ENCODE assay signal across 27 cellular contexts in genomic region chr6:22401206-22401605, GRCh38.
"Had no signal": no experiment of that assay in that cellular context is flagged by ENCODE, and none has a peak within 500 bp of the region (broad histone marks: within the 10 kb centered on the region; RNA-seq: fewer than 3 reads in every experiment).

No MANE protein-coding gene starts in this region.

- H3K4me3 Mint-ChIP-seq: activated CD8-positive, alpha-beta T cell treated with anti-CD3 and anti-CD28 coated beads, Interleukin-2, amount 10 ng/mL, durations not matched to agents 7 days and 5 days; activated naive CD8-positive, alpha-beta T cell; activated T-helper 17 cell treated with anti-CD3 and anti-CD28 coated beads, Interleukin-2, amount 50 U/mL, for 72 hours; memory B cell; naive B cell; neural crest cell; stimulated activated memory B cell treated with anti-CD40 and anti-IgM and Interleukin-4, amounts not matched to agents 10 μg/mL and 1 μg/mL and 100 μg/mL, for 72 hours had no signal

- H3K4me1 ChIP-seq: stomach, suprapubic skin, tibial nerve had no signal

- H3K4me3 ChIP-seq: cardiac muscle cell, mucosa of descending colon, smooth muscle cell, stomach, suprapubic skin, tibial nerve had no signal

- H3K36me3 ChIP-seq: cardiac muscle cell, stomach, suprapubic skin, tibial nerve had no signal

- H3K27me3 Mint-ChIP-seq: activated T-helper 17 cell treated with anti-CD3 and anti-CD28 coated beads, Interleukin-2, amount 50 U/mL, for 72 hours; memory B cell; naive B cell; stimulated activated memory B cell treated with anti-CD40 and anti-IgM and Interleukin-4, amounts not matched to agents 10 μg/mL and 1 μg/mL and 100 μg/mL, for 72 hours had no signal

- H3K9me3 ChIP-seq: mucosa of descending colon, stomach, suprapubic skin, tibial nerve had no signal

- H3K27me3 ChIP-seq: cardiac muscle cell, stomach, suprapubic skin, tibial nerve had no signal

- DNase-seq: activated CD4-positive, alpha-beta T cell treated with anti-CD3 and anti-CD28 coated beads for 1 hour; activated CD4-positive, alpha-beta T cell treated with anti-CD3 and anti-CD28 coated beads, Interleukin-2, amount 50 U/mL, for 1 hour; activated CD8-positive, alpha-beta T cell treated with anti-CD3 and anti-CD28 coated beads, Interleukin-2, amount 10 ng/mL, durations not matched to agents 7 days and 5 days; activated naive CD4-positive, alpha-beta T cell; cortex of kidney; erythroblast; glutamatergic neuron; hippocampal formation; left cardiac atrium; mucosa of descending colon; naive B cell; occipital lobe; stimulated activated CD4-positive, alpha-beta T cell treated with anti-CD3 and anti-CD28 coated beads, Interleukin-15, amount 100 ng/mL, for 24 hours; stomach; T-helper 1 cell had no signal

- ATAC-seq: activated CD8-positive, alpha-beta T cell treated with anti-CD3 and anti-CD28 coated beads, Interleukin-2, amount 10 ng/mL, durations not matched to agents 7 days and 5 days; activated T-helper 17 cell treated with anti-CD3 and anti-CD28 coated beads, Interleukin-2, amount 50 U/mL, for 72 hours; left cardiac atrium; mucosa of descending colon; sciatic nerve; stimulated activated memory B cell treated with anti-CD40 and anti-IgM and Interleukin-4, amounts not matched to agents 10 μg/mL and 1 μg/mL and 100 μg/mL, for 72 hours had no signal

- H3K4me2 ChIP-seq: smooth muscle cell had no signal

- H3K4me1 Mint-ChIP-seq: activated T-helper 17 cell treated with anti-CD3 and anti-CD28 coated beads, Interleukin-2, amount 50 U/mL, for 72 hours; memory B cell; naive B cell; neural crest cell; stimulated activated memory B cell treated with anti-CD40 and anti-IgM and Interleukin-4, amounts not matched to agents 10 μg/mL and 1 μg/mL and 100 μg/mL, for 72 hours had no signal

- H3K27ac ChIP-seq: cardiac muscle cell, stomach, suprapubic skin, tibial nerve had no signal

- H3K36me3 Mint-ChIP-seq: activated naive CD8-positive, alpha-beta T cell; memory B cell; naive B cell; stimulated activated memory B cell treated with anti-CD40 and anti-IgM and Interleukin-4, amounts not matched to agents 10 μg/mL and 1 μg/mL and 100 μg/mL, for 72 hours had no signal

- H3K9me3 Mint-ChIP-seq: neural crest cell; stimulated activated memory B cell treated with anti-CD40 and anti-IgM and Interleukin-4, amounts not matched to agents 10 μg/mL and 1 μg/mL and 100 μg/mL, for 72 hours had no signal

- H3K27ac Mint-ChIP-seq: activated CD8-positive, alpha-beta T cell treated with anti-CD3 and anti-CD28 coated beads, Interleukin-2, amount 10 ng/mL, durations not matched to agents 7 days and 5 days; activated naive CD8-positive, alpha-beta T cell; activated T-helper 17 cell treated with anti-CD3 and anti-CD28 coated beads, Interleukin-2, amount 50 U/mL, for 72 hours; memory B cell; naive B cell; stimulated activated memory B cell treated with anti-CD40 and anti-IgM and Interleukin-4, amounts not matched to agents 10 μg/mL and 1 μg/mL and 100 μg/mL, for 72 hours had no signal

- FAIRE-seq: frontal cortex, TTC549 had no signal
